In genomic region chr17:30104575-30105339, GRCh38 we compare ENCODE assay signal across 1 cellular context.
TF ChIP-seq lines count a peak whose summit lies in the region.

No MANE protein-coding gene starts in this region.

TF ChIP-seq in K562, 482 proteins besides CTCF, POLR2A, EP300 and RAD21 (continued from another document and continues in another):
- TF ChIP-seq, protein P1, sequence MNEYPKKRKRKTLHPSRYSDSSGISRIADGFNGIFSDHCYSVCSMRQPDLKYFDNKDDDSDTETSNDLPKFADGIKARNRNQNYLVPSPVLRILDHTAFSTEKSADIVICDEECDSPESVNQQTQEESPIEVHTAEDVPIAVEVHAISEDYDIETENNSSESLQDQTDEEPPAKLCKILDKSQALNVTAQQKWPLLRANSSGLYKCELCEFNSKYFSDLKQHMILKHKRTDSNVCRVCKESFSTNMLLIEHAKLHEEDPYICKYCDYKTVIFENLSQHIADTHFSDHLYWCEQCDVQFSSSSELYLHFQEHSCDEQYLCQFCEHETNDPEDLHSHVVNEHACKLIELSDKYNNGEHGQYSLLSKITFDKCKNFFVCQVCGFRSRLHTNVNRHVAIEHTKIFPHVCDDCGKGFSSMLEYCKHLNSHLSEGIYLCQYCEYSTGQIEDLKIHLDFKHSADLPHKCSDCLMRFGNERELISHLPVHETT (CRISPR knock-in tag; conservative IDR thresholded peaks at IDR 0.05 in 1 of 2, IDR thresholded peaks at IDR 0.05 in 1 of 2) = peak in 1 of 2 experiments; percentile 50; a peak in 1 of 4 replicates
- TF ChIP-seq L3MBTL2 (IDR thresholded peaks at IDR 0.05) = peak; percentile 60; the same call in 1 of the 2 replicates
- TF ChIP-seq SMARCC2 (IDR thresholded peaks at IDR 0.05; ENCODE audit: low read depth) = peak; percentile 39; the same call in 1 of the 2 replicates
- no peak for TF ChIP-seq NFATC3 (IDR thresholded peaks at IDR 0.05)
- TF ChIP-seq GATA2 (CRISPR knock-in tag; IDR thresholded peaks at IDR 0.05) = peak; percentile 32; the same call in 1 of the 2 replicates
- peak; percentile 33; the same call in 1 of the 2 replicates for TF ChIP-seq ZBTB17 (CRISPR knock-in tag; IDR thresholded peaks at IDR 0.05)
- TF ChIP-seq SOX6 (IDR thresholded peaks at IDR 0.05) = peak; percentile 93
- no peak for TF ChIP-seq SETDB1 (IDR thresholded peaks at IDR 0.05; ENCODE audit: low read length)
- TF ChIP-seq THRB (CRISPR knock-in tag; conservative IDR thresholded peaks at IDR 0.05) = no peak
- TF ChIP-seq FOXM1 (IDR thresholded peaks at IDR 0.05; ENCODE audit: low read depth) = peak; percentile 47; the same call in 1 of the 2 replicates
- TF ChIP-seq FOXM1 (CRISPR knock-in tag; IDR thresholded peaks at IDR 0.05; ENCODE audit: low read depth) = no peak
- peak; percentile 66 for TF ChIP-seq EP400 (IDR thresholded peaks at IDR 0.05)
- peak; percentile 51; the same call in 1 of the 2 replicates for TF ChIP-seq TAL1 (IDR thresholded peaks at IDR 0.05)
- TF ChIP-seq, protein P2, sequence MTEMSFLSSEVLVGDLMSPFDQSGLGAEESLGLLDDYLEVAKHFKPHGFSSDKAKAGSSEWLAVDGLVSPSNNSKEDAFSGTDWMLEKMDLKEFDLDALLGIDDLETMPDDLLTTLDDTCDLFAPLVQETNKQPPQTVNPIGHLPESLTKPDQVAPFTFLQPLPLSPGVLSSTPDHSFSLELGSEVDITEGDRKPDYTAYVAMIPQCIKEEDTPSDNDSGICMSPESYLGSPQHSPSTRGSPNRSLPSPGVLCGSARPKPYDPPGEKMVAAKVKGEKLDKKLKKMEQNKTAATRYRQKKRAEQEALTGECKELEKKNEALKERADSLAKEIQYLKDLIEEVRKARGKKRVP (CRISPR knock-in tag; IDR thresholded peaks at IDR 0.05) = no peak
- TF ChIP-seq, protein P3, sequence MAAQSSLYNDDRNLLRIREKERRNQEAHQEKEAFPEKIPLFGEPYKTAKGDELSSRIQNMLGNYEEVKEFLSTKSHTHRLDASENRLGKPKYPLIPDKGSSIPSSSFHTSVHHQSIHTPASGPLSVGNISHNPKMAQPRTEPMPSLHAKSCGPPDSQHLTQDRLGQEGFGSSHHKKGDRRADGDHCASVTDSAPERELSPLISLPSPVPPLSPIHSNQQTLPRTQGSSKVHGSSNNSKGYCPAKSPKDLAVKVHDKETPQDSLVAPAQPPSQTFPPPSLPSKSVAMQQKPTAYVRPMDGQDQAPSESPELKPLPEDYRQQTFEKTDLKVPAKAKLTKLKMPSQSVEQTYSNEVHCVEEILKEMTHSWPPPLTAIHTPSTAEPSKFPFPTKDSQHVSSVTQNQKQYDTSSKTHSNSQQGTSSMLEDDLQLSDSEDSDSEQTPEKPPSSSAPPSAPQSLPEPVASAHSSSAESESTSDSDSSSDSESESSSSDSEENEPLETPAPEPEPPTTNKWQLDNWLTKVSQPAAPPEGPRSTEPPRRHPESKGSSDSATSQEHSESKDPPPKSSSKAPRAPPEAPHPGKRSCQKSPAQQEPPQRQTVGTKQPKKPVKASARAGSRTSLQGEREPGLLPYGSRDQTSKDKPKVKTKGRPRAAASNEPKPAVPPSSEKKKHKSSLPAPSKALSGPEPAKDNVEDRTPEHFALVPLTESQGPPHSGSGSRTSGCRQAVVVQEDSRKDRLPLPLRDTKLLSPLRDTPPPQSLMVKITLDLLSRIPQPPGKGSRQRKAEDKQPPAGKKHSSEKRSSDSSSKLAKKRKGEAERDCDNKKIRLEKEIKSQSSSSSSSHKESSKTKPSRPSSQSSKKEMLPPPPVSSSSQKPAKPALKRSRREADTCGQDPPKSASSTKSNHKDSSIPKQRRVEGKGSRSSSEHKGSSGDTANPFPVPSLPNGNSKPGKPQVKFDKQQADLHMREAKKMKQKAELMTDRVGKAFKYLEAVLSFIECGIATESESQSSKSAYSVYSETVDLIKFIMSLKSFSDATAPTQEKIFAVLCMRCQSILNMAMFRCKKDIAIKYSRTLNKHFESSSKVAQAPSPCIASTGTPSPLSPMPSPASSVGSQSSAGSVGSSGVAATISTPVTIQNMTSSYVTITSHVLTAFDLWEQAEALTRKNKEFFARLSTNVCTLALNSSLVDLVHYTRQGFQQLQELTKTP (IDR thresholded peaks at IDR 0.05; ENCODE audit: low read depth in 1 of 2, partially characterized antibody in 2 of 2) = peak in 1 of 2 experiments; percentile 11
- TF ChIP-seq, protein P4, sequence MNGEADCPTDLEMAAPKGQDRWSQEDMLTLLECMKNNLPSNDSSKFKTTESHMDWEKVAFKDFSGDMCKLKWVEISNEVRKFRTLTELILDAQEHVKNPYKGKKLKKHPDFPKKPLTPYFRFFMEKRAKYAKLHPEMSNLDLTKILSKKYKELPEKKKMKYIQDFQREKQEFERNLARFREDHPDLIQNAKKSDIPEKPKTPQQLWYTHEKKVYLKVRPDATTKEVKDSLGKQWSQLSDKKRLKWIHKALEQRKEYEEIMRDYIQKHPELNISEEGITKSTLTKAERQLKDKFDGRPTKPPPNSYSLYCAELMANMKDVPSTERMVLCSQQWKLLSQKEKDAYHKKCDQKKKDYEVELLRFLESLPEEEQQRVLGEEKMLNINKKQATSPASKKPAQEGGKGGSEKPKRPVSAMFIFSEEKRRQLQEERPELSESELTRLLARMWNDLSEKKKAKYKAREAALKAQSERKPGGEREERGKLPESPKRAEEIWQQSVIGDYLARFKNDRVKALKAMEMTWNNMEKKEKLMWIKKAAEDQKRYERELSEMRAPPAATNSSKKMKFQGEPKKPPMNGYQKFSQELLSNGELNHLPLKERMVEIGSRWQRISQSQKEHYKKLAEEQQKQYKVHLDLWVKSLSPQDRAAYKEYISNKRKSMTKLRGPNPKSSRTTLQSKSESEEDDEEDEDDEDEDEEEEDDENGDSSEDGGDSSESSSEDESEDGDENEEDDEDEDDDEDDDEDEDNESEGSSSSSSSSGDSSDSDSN (IDR thresholded peaks at IDR 0.05; ENCODE audit: borderline replicate concordance in 1 of 2, low read depth in 2 of 2, low read length in 2 of 2) = peak in 1 of 2 experiments; percentile 80; a peak in 2 of 4 replicates
- TF ChIP-seq SMAD4 (CRISPR knock-in tag; conservative IDR thresholded peaks at IDR 0.05) = peak; percentile 87
- peak; percentile 35 for TF ChIP-seq ZNF384 (IDR thresholded peaks at IDR 0.05; ENCODE audit: low read depth, low read length)
- TF ChIP-seq ZNF239 (CRISPR knock-in tag; IDR thresholded peaks at IDR 0.05) = no peak
- peak; percentile 90 for TF ChIP-seq NBN (IDR thresholded peaks at IDR 0.05; ENCODE audit: low read depth)
- TF ChIP-seq SIX5 (IDR thresholded peaks at IDR 0.05; ENCODE audit: borderline replicate concordance in 1 of 2, insufficient read depth in 1 of 2, low read depth in 1 of 2, low read length in 2 of 2) = no peak
- TF ChIP-seq TCF3 (CRISPR knock-in tag; IDR thresholded peaks at IDR 0.05) = peak; percentile 39; the same call in 1 of the 2 replicates
- TF ChIP-seq SIN3A (IDR thresholded peaks at IDR 0.05; ENCODE audit: borderline replicate concordance in 2 of 2, control insufficient read depth in 1 of 2, low read depth in 2 of 2, low read length in 2 of 2) = peak; percentile 48 to 72; a peak in 2 of 4 replicates
- TF ChIP-seq RBM39 (optimal IDR thresholded peaks at IDR 0.05; ENCODE audit: low read depth, low read length) = no peak
- TF ChIP-seq ZNF586 (CRISPR knock-in tag; conservative IDR thresholded peaks at IDR 0.05) = no peak
- no peak for TF ChIP-seq ZNF146 (CRISPR knock-in tag; IDR thresholded peaks at IDR 0.05; ENCODE audit: unreplicated experiment)
- TF ChIP-seq IRF2 (CRISPR knock-in tag; IDR thresholded peaks at IDR 0.05) = no peak
- TF ChIP-seq HNRNPK (IDR thresholded peaks at IDR 0.05; ENCODE audit: low read depth, low read length, poor library complexity, severe bottlenecking) = no peak
- no peak for TF ChIP-seq GABPB1 (CRISPR knock-in tag; IDR thresholded peaks at IDR 0.05)
- peak; percentile 94 for TF ChIP-seq BHLHE40 (IDR thresholded peaks at IDR 0.05; ENCODE audit: low read length)
- peak; percentile 64; the same call in 1 of the 2 replicates for TF ChIP-seq USF1 (CRISPR knock-in tag; IDR thresholded peaks at IDR 0.05)
- no peak for TF ChIP-seq BDP1 (IDR thresholded peaks at IDR 0.05; ENCODE audit: insufficient read depth, insufficient read length)
- no peak for TF ChIP-seq HMG20B (CRISPR knock-in tag; IDR thresholded peaks at IDR 0.05)
- 0 out of 2 replicates have a peak, but pooled peaks have one; percentile 39 for TF ChIP-seq SMAD3 (CRISPR knock-in tag; conservative IDR thresholded peaks at IDR 0.05)
- no peak for TF ChIP-seq EHMT2 (IDR thresholded peaks at IDR 0.05)
- TF ChIP-seq CBFB (CRISPR knock-in tag; IDR thresholded peaks at IDR 0.05) = no peak
- TF ChIP-seq, protein P5, sequence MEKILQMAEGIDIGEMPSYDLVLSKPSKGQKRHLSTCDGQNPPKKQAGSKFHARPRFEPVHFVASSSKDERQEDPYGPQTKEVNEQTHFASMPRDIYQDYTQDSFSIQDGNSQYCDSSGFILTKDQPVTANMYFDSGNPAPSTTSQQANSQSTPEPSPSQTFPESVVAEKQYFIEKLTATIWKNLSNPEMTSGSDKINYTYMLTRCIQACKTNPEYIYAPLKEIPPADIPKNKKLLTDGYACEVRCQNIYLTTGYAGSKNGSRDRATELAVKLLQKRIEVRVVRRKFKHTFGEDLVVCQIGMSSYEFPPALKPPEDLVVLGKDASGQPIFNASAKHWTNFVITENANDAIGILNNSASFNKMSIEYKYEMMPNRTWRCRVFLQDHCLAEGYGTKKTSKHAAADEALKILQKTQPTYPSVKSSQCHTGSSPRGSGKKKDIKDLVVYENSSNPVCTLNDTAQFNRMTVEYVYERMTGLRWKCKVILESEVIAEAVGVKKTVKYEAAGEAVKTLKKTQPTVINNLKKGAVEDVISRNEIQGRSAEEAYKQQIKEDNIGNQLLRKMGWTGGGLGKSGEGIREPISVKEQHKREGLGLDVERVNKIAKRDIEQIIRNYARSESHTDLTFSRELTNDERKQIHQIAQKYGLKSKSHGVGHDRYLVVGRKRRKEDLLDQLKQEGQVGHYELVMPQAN (IDR thresholded peaks at IDR 0.05; ENCODE audit: borderline replicate concordance) = peak; percentile 52; the same call in 1 of the 2 replicates
- no peak; the same call in 1 of the 2 replicates for TF ChIP-seq KLF6 (CRISPR knock-in tag; IDR thresholded peaks at IDR 0.05; ENCODE audit: borderline replicate concordance)
- TF ChIP-seq HDGF (IDR thresholded peaks at IDR 0.05) = no peak
- TF ChIP-seq, protein P6, sequence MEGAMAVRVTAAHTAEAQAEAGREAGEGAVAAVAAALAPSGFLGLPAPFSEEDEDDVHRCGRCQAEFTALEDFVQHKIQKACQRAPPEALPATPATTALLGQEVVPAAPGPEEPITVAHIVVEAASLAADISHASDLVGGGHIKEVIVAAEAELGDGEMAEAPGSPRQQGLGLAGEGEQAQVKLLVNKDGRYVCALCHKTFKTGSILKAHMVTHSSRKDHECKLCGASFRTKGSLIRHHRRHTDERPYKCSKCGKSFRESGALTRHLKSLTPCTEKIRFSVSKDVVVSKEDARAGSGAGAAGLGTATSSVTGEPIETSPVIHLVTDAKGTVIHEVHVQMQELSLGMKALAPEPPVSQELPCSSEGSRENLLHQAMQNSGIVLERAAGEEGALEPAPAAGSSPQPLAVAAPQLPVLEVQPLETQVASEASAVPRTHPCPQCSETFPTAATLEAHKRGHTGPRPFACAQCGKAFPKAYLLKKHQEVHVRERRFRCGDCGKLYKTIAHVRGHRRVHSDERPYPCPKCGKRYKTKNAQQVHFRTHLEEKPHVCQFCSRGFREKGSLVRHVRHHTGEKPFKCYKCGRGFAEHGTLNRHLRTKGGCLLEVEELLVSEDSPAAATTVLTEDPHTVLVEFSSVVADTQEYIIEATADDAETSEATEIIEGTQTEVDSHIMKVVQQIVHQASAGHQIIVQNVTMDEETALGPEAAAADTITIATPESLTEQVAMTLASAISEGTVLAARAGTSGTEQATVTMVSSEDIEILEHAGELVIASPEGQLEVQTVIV (CRISPR knock-in tag; IDR thresholded peaks at IDR 0.05; ENCODE audit: borderline replicate concordance) = no peak
- TF ChIP-seq, protein P7, sequence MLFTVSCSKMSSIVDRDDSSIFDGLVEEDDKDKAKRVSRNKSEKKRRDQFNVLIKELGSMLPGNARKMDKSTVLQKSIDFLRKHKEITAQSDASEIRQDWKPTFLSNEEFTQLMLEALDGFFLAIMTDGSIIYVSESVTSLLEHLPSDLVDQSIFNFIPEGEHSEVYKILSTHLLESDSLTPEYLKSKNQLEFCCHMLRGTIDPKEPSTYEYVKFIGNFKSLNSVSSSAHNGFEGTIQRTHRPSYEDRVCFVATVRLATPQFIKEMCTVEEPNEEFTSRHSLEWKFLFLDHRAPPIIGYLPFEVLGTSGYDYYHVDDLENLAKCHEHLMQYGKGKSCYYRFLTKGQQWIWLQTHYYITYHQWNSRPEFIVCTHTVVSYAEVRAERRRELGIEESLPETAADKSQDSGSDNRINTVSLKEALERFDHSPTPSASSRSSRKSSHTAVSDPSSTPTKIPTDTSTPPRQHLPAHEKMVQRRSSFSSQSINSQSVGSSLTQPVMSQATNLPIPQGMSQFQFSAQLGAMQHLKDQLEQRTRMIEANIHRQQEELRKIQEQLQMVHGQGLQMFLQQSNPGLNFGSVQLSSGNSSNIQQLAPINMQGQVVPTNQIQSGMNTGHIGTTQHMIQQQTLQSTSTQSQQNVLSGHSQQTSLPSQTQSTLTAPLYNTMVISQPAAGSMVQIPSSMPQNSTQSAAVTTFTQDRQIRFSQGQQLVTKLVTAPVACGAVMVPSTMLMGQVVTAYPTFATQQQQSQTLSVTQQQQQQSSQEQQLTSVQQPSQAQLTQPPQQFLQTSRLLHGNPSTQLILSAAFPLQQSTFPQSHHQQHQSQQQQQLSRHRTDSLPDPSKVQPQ (CRISPR knock-in tag; IDR thresholded peaks at IDR 0.05; ENCODE audit: borderline replicate concordance) = no peak
- no peak for TF ChIP-seq RBM25 (IDR thresholded peaks at IDR 0.05; ENCODE audit: low read depth, low read length, severe bottlenecking)
- no peak for TF ChIP-seq ILF3 (IDR thresholded peaks at IDR 0.05; ENCODE audit: borderline replicate concordance)
- no peak for TF ChIP-seq IFI16 (CRISPR knock-in tag; IDR thresholded peaks at IDR 0.05)
- TF ChIP-seq ZNF740 (CRISPR knock-in tag; IDR thresholded peaks at IDR 0.05) = no peak
- no peak for TF ChIP-seq ZNF740 (tag; IDR thresholded peaks at IDR 0.05)
